ENCODE assay signal across 8 cellular contexts in genomic region chr20:33442136-33443005, GRCh38. TPM values are rescaled to one million over a fixed set of nuclear protein-coding genes. Genes with fewer than 3 reads are reported as not detected.
DNase-seq lines count a peak whose midpoint lies in the region; ATAC-seq, FAIRE-seq and TF ChIP-seq lines count a peak whose summit lies in the region.

No MANE protein-coding gene starts in this region.

- no peak for FAIRE-seq in kidney (lab: Jason Lieb, UNC)

- peaks cover 27% of the 10 kb centered on the region for H3K27me3 Mint-ChIP-seq in T-helper 1 cell treated with Interleukin-12 subunit alpha and Interleukin-12 subunit beta and Interleukin-4 antibody, amounts not matched to agents 30 μg/mL and 1 μg/mL, for 36 hours (ENCODE audit: low read depth)
- no peaks in the 10 kb centered on the region for H3K27me3 Mint-ChIP-seq in activated naive CD8-positive, alpha-beta T cell

- no peaks in the 10 kb centered on the region for H3K9me3 Mint-ChIP-seq in T-helper 1 cell treated with Interleukin-12 subunit alpha and Interleukin-12 subunit beta and Interleukin-4 antibody, amounts not matched to agents 30 μg/mL and 1 μg/mL, for 36 hours
- no peaks in the 10 kb centered on the region for H3K9me3 Mint-ChIP-seq in activated naive CD8-positive, alpha-beta T cell (ENCODE audit: low read depth)

- DNase-seq in T-helper 1 cell (no peak), kidney (no peak), thoracic aorta (ENCODE audit: low spot score) (no peak), NCI-H526 (lab: John Stamatoyannopoulos, UW) (no peak), RPMI8226 (no peak)

- H3K27ac Mint-ChIP-seq in T-helper 1 cell treated with Interleukin-12 subunit alpha and Interleukin-12 subunit beta and Interleukin-4 antibody, amounts not matched to agents 30 μg/mL and 1 μg/mL, for 36 hours = no peak overlapping the region
- H3K27ac Mint-ChIP-seq in activated naive CD8-positive, alpha-beta T cell = no peak overlapping the region

- H3K27ac ChIP-seq in kidney (ENCODE audit: low read depth in 2 of 2, low read length in 2 of 2) (peak overlapping the region in 1 of 2 donors; percentile 13), thoracic aorta (peak overlapping the region; percentile 85 to 90)

- intact Hi-C loops in kidney (cut with DNase I) = no loop called here

- TF ChIP-seq CTCF in kidney (IDR thresholded peaks at IDR 0.05; ENCODE audit: borderline replicate concordance, extremely low read depth, insufficient read depth) (no peak), thoracic aorta (IDR thresholded peaks at IDR 0.05) (no peak)

- H3K36me3 Mint-ChIP-seq in T-helper 1 cell treated with Interleukin-12 subunit alpha and Interleukin-12 subunit beta and Interleukin-4 antibody, amounts not matched to agents 30 μg/mL and 1 μg/mL, for 36 hours (ENCODE audit: low read depth) = no peaks in the 10 kb centered on the region
- no peaks in the 10 kb centered on the region for H3K36me3 Mint-ChIP-seq in activated naive CD8-positive, alpha-beta T cell

- H3K4me3 Mint-ChIP-seq in T-helper 1 cell treated with Interleukin-12 subunit alpha and Interleukin-12 subunit beta and Interleukin-4 antibody, amounts not matched to agents 30 μg/mL and 1 μg/mL, for 36 hours = peak overlapping the region; percentile 77
- peak overlapping the region; percentile 77 for H3K4me3 Mint-ChIP-seq in activated naive CD8-positive, alpha-beta T cell

- H3K9ac ChIP-seq in kidney (ENCODE audit: low read length in 2 of 2) = peak overlapping the region; percentile 0 to 55

- H3K36me3 ChIP-seq in kidney (ENCODE audit: control insufficient read depth in 1 of 2, insufficient read depth in 2 of 2, low read length in 2 of 2) (no peaks in the 10 kb centered on the region), thoracic aorta (peaks cover 3% of the 10 kb centered on the region)

- no peaks in the 10 kb centered on the region for H3K9me3 ChIP-seq in kidney (ENCODE audit: control insufficient read depth in 1 of 2, low read length in 2 of 2)
- H3K9me3 ChIP-seq in thoracic aorta = no peaks in the 10 kb centered on the region

- peaks cover 18% of the 10 kb centered on the region for H3K4me1 Mint-ChIP-seq in T-helper 1 cell treated with Interleukin-12 subunit alpha and Interleukin-12 subunit beta and Interleukin-4 antibody, amounts not matched to agents 30 μg/mL and 1 μg/mL, for 36 hours (ENCODE audit: low read depth)
- peaks cover 14% of the 10 kb centered on the region for H3K4me1 Mint-ChIP-seq in activated naive CD8-positive, alpha-beta T cell (ENCODE audit: low read depth)

- ATAC-seq in thoracic aorta (ENCODE audit: insufficient number of reproducible peaks, low FRiP score, low read depth) = no peak
- no peak for ATAC-seq in GM18519 (IDR thresholded peaks at IDR 0.05; ENCODE audit: low FRiP score, unreplicated experiment)

- H3K27me3 ChIP-seq in thoracic aorta (replicated peaks; ENCODE audit: insufficient read depth) = no peaks in the 10 kb centered on the region

- peaks cover 17 to 19% of the 10 kb centered on the region in 2 donors for H3K4me1 ChIP-seq in kidney (ENCODE audit: control insufficient read depth in 1 of 2, insufficient read depth in 1 of 2, low read depth in 1 of 2, low read length in 2 of 2)
- H3K4me1 ChIP-seq in thoracic aorta (ENCODE audit: control insufficient read depth in 1 of 2, low read depth in 2 of 2) = peaks cover 24 to 48% of the 10 kb centered on the region in 2 donors

- H3K4me3 ChIP-seq in kidney (ENCODE audit: low read length in 2 of 2) (peak overlapping the region; percentile 62 to 67), thoracic aorta (peak overlapping the region; percentile 89)

RNA-seq across cellular contexts. Expression of gene SNTA1, which starts 1.2 kb away (rescaled TPM):
- total RNA-seq in kidney (12.2 TPM), thoracic aorta (100 to 1,000 TPM in 1 of 2 donors, 10 to 100 TPM in 1; 62.6 to 108 TPM)
- 53.6 TPM for polyA plus RNA-seq in kidney (ENCODE audit: insufficient read depth, low read depth, low replicate concordance)

RNA-seq across cellular contexts. Expression of gene CDK5RAP1, which starts 41.1 kb away (rescaled TPM):
- total RNA-seq in kidney (25.2 TPM), thoracic aorta (10 to 100 TPM; 26.2 to 26.3 TPM)
- polyA plus RNA-seq in kidney (ENCODE audit: insufficient read depth, low read depth, low replicate concordance) = 34.4 TPM

RNA-seq across cellular contexts. Expression of gene CBFA2T2, which starts 47.5 kb away (rescaled TPM):
- 17.3 TPM for total RNA-seq in kidney
- polyA plus RNA-seq in kidney (ENCODE audit: insufficient read depth, low read depth, low replicate concordance) = 5.5 TPM
- total RNA-seq in thoracic aorta = 10 to 100 TPM; 14.8 to 18.0 TPM
